Comparison of ENCODE assay signal across 7 cellular contexts in the genomic region with DNA sequence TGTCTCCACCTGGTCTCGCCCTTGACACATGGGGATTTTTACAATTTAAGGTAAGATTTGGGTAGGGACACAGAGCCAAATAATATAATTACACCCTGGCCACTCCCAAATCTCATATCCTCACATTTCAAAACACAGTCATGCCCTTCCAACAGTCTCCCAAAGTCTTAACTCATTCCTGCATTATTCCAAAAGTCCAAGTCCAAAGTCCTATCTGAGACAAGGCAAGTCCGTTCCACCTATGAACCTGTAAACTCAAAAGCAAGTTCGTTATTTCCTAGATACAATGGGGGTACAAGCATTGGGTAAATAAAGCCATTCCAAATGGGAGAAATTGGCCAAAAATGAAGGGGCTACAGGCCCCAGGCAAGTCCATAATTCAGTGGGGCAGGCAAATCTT.
"Had no signal": no experiment of that assay in that cellular context is flagged by ENCODE, and none has a peak within 500 bp of the region (broad histone marks: within the 10 kb centered on the region; RNA-seq: fewer than 3 reads in every experiment).

No MANE protein-coding gene starts in this region.

- DNase-seq: IMR-90, KBM-7, KG1 had no signal

- ATAC-seq: K562 had no signal

- H3K9ac ChIP-seq: KMS-11 had no signal

- H3K4me2 ChIP-seq: KMS-11 had no signal

- H3K4me3 ChIP-seq: K562 had no signal

- H3K27ac ChIP-seq: HL-60, KMS-11 had no signal

- FAIRE-seq: HTR-8/SVneo, K562 had no signal
